6 cellular contexts compared by ENCODE assay signal in the genomic region with DNA sequence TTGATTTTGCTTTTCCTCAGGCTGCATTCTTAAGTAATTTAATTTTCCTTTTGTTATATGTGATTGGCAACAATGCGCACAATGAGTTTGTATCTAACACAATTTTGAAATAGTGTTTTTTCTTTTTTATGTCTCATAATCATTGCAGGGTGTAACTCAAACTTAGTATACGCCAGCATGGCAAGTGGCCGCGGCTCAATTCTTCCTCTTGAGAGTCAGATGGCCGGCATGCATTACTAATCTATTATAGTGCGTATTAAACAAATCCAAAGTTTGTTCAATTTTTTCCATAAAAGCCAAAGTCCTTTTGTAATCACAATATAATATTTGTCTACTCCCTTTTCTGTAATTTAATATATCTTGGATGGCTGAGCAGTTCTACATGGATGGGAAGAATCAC. TPM values are rescaled to one million over a fixed set of nuclear protein-coding genes. Genes with fewer than 3 reads are reported as not detected.
"Had no signal": no experiment of that assay in that cellular context is flagged by ENCODE, and none has a peak within 500 bp of the region (broad histone marks: within the 10 kb centered on the region; RNA-seq: fewer than 3 reads in every experiment).

No MANE protein-coding gene starts in this region.

- H3K4me2 ChIP-seq: GM23338 had no signal

- H3K4me1 Mint-ChIP-seq: GM23338, H9 had no signal

- H3K9me3 Mint-ChIP-seq: GM23338, H9 had no signal

- H2AFZ ChIP-seq: GM23338 had no signal

- ATAC-seq: GM23338 had no signal

- H3K27ac Mint-ChIP-seq: GM23338, H9 had no signal

- H3K4me3 ChIP-seq: GM23338 had no signal

- DNase-seq: H9, HCEC 1CT, IMR-90 had no signal

- H3K4me3 Mint-ChIP-seq: GM23338, H9 had no signal

RNA-seq across cellular contexts. Expression of gene EPDR1, which starts 12.6 kb away (rescaled TPM):
- total RNA-seq: HT-29 had no signal

RNA-seq across cellular contexts. Expression of gene SFRP4, which starts 16.4 kb away (rescaled TPM):
- total RNA-seq: GM23338, H1, H9, HT-29, IMR-90 had no signal
